Comparison of ENCODE assay signal across 13 cellular contexts in the genomic region with DNA sequence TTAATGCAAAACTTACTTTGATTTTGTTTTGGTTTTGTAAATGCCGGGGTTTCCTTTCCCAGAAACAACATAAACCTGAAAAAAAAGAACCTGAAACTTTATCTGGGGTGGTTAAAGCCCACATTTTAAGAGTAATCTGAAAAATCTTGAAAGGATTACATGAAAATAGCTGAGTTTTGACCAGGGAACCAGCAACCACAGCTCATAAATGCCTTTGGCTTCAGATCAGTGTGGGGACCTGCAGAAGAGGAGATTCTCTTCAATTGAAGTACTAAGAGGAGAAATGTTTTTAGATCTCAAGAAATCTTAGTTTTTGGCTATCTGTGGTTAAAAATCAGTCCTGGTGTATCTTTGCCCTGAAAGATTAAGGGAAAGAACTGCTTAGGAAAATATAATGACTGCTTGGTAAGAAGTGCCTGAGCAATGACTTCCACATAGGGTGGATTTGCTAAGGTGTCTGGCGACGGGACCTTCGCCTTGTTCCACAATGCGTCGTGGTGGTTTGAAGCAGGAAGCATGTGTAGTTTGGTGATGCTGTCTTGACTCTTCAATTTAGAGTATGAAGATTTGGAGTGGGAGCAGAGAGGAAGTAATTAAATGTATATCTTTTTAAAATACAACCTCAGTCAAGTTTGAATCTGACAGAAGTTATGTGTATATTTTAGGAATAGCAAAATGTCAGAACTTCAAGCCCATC.
DNase-seq lines count a peak whose midpoint lies in the region; ATAC-seq and TF ChIP-seq lines count a peak whose summit lies in the region.
"Had no signal": no experiment of that assay in that cellular context is flagged by ENCODE, and none has a peak within 500 bp of the region (broad histone marks: within the 10 kb centered on the region; RNA-seq: fewer than 3 reads in every experiment).

No MANE protein-coding gene starts in this region.

- no peaks in the 10 kb centered on the region for H4K20me1 ChIP-seq in mammary epithelial cell (ENCODE audit: insufficient read depth, low read length)

- no peak for DNase-seq in activated naive CD4-positive, alpha-beta T cell treated with Interleukin-2 at 50 U/mL for 16 hours
- DNase-seq in T-cell (peak in 4 of 34 experiments; percentile 8 to 22 (median 10)), astrocyte of the hippocampus (ENCODE audit: low read depth, low spot score) (peak; percentile 34), heart left ventricle (no peak), mammary epithelial cell (no peak)
- DNase-seq: AML-193, DMS79 treated with DMSO at 0.1 percent for 48 hours, GDM1, NCI-H1436 treated with DMSO at 0.1 percent for 48 hours, NCI-H2081, NCI-H524 had no signal

- peaks cover 40% of the 10 kb centered on the region for H3K4me1 Mint-ChIP-seq in activated naive CD4-positive, alpha-beta T cell treated with anti-CD3 and anti-CD28 coated beads, Interleukin-2, amount 50 U/mL, for 24 hours
- H3K4me1 Mint-ChIP-seq in T-cell = peaks cover 28 to 42% (median 42%) of the 10 kb centered on the region in 3 donors

- H3K9ac ChIP-seq in mammary epithelial cell (ENCODE audit: insufficient read depth, low read length) = no peak overlapping the region

- peaks cover 5% of the 10 kb centered on the region for H3K9me3 Mint-ChIP-seq in activated naive CD4-positive, alpha-beta T cell treated with anti-CD3 and anti-CD28 coated beads, Interleukin-2, amount 50 U/mL, for 24 hours
- H3K9me3 Mint-ChIP-seq in T-cell = no peaks in the 10 kb centered on the region

- no peak overlapping the region for H3K4me2 ChIP-seq in mammary epithelial cell (ENCODE audit: insufficient read depth, low read depth, low read length)

- in situ Hi-C loops in mammary epithelial cell (cut with MboI; ENCODE audit: low sequenced_read_pairs in 2 of 2) = no loop called here

- no peak for TF ChIP-seq POLR2A in heart left ventricle (IDR thresholded peaks at IDR 0.05)

- H3K27me3 ChIP-seq in heart left ventricle = no peaks in the 10 kb centered on the region
- H3K27me3 ChIP-seq in mammary epithelial cell (ENCODE audit: insufficient read depth, low read length) = no peaks in the 10 kb centered on the region

- intact Hi-C loops in heart left ventricle (cut with DNase I) (no loop called here), mammary epithelial cell (cut with micrococcal nuclease) (no loop called here)

- no peak for TF ChIP-seq CTCF in heart left ventricle (IDR thresholded peaks at IDR 0.05)
- TF ChIP-seq CTCF in mammary epithelial cell (conservative IDR thresholded peaks at IDR 0.05 in 1 of 2, IDR thresholded peaks at IDR 0.05 in 1 of 2; ENCODE audit: extremely low read depth in 1 of 2, insufficient read depth in 1 of 2, low read depth in 1 of 2, low read length in 2 of 2) = no peak

- POLR2A ChIA-PET in T-cell (lab: Charles Lee) = no interaction called here

- dilution Hi-C loops in mammary epithelial cell (cut with HindIII; ENCODE audit: low sequenced_read_pairs) = no loop called here

- peaks cover 5% of the 10 kb centered on the region for H3K36me3 Mint-ChIP-seq in activated naive CD4-positive, alpha-beta T cell treated with anti-CD3 and anti-CD28 coated beads, Interleukin-2, amount 50 U/mL, for 24 hours
- H3K36me3 Mint-ChIP-seq in T-cell = peaks cover 4% of the 10 kb centered on the region

- ATAC-seq in T-cell (replicated peaks in 1 of 4) = peak; percentile 52 to 86 (median 64)
- no peak for ATAC-seq in heart left ventricle
- ATAC-seq in GM18867 (IDR thresholded peaks at IDR 0.05; ENCODE audit: unreplicated experiment) = no peak

- no peak overlapping the region for H2AFZ ChIP-seq in mammary epithelial cell (ENCODE audit: low read depth, low read length)

- no peaks in the 10 kb centered on the region for H3K27me3 Mint-ChIP-seq in activated naive CD4-positive, alpha-beta T cell treated with anti-CD3 and anti-CD28 coated beads, Interleukin-2, amount 50 U/mL, for 24 hours
- H3K27me3 Mint-ChIP-seq in T-cell = no peaks in the 10 kb centered on the region

- H3K9me3 ChIP-seq in heart left ventricle = no peaks in the 10 kb centered on the region
- H3K9me3 ChIP-seq in mammary epithelial cell (replicated peaks; ENCODE audit: insufficient read depth, low read length) = no peaks in the 10 kb centered on the region

- H3K36me3 ChIP-seq in heart left ventricle (no peaks in the 10 kb centered on the region), mammary epithelial cell (ENCODE audit: insufficient read depth, low read length) (no peaks in the 10 kb centered on the region)

- no TSS peak for BruUV-seq in mammary epithelial cell (replicated peaks; lab: Mats Ljungman, UMichigan)

- H3K4me1 ChIP-seq in heart left ventricle (no peaks in the 10 kb centered on the region), mammary epithelial cell (ENCODE audit: insufficient read depth, low read length) (peaks cover 18% of the 10 kb centered on the region)

- H3K27ac ChIP-seq in heart left ventricle (no peak overlapping the region), mammary epithelial cell (ENCODE audit: insufficient read depth, low read depth, low read length) (no peak overlapping the region)

- H3K4me3 ChIP-seq in heart left ventricle (no peak overlapping the region), mammary epithelial cell (replicated peaks in 1 of 3; ENCODE audit: insufficient read depth in 1 of 3, low read depth in 2 of 3, low read length in 3 of 3) (no peak overlapping the region)

- H3K4me3 Mint-ChIP-seq in activated naive CD4-positive, alpha-beta T cell treated with anti-CD3 and anti-CD28 coated beads, Interleukin-2, amount 50 U/mL, for 24 hours = no peak overlapping the region
- H3K4me3 Mint-ChIP-seq in T-cell = peak overlapping the region in 1 of 3 donors; percentile 34

- WGBS in heart left ventricle, 4 donors = 84 to 92% (median 87%) methylated on average over 6 of the region's 6 CpGs
- WGBS in mammary epithelial cell (ENCODE audit: low coverage, missing lambda C conversion rate) = 95% methylated on average over 6 of the region's 6 CpGs

- CTCF ChIA-PET in T-cell (lab: Charles Lee) = no interaction called here
- CTCF ChIA-PET in mammary epithelial cell (lab: Charles Lee; ENCODE audit: low non-redundant PET) = no interaction called here

- H3K27ac Mint-ChIP-seq in activated naive CD4-positive, alpha-beta T cell treated with anti-CD3 and anti-CD28 coated beads, Interleukin-2, amount 50 U/mL, for 24 hours = peak overlapping the region; percentile 81
- peak overlapping the region; percentile 72 to 74 for H3K27ac Mint-ChIP-seq in T-cell

- no peaks in the 10 kb centered on the region for H3K79me2 ChIP-seq in mammary epithelial cell (ENCODE audit: insufficient read depth, low read length)

Comparison
In these comparisons a context has a peak if more than half of its experiments do, and no peak if none do; other contexts are left out.
1. ATAC-seq: peak in T-cell (4 of 4); none in heart left ventricle (0 of 4) and GM18867 (single experiment).